ENCODE assay signal across 17 cellular contexts in the genomic region with DNA sequence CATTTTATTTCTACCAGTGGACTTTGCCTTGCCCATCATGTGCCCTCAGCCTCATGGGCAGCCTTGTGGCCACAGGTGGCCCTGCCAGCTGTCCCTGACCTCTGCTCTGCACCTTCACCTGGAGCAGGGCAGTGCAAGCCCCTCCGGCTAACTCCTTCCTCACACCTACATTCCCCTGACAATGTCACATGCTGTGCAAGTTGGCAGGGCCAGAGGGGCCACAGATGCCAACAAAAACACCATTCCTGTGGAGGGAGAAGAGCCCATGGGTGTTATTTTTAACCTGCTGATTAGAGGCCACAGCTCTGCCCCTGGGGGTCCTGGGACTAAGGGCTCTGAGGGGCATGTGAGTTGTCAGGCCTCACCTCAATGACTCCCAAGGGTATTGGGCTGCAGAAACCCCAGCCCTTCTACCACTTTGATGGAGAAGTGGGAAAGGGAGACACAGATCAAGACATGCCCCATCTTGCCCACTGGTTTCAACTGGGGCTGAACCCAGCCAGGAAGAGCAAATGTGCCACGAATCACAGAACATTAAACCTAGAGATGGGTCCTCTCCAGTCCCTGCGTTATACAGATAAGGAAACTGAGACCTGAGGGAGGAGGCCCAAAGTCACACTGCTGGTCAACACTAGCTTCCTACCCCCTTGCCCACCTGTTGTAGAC.
DNase-seq lines count a peak whose midpoint lies in the region; ATAC-seq and TF ChIP-seq lines count a peak whose summit lies in the region.
"Had no signal": no experiment of that assay in that cellular context is flagged by ENCODE, and none has a peak within 500 bp of the region (broad histone marks: within the 10 kb centered on the region; RNA-seq: fewer than 3 reads in every experiment).

No MANE protein-coding gene starts in this region.

- H4K12ac ChIP-seq in trophoblast cell (ENCODE audit: low read depth, low read length), result no peak overlapping the region

- peak overlapping the region; percentile 33 for H4K91ac ChIP-seq in trophoblast cell (ENCODE audit: low read depth, low read length)

- H3K79me2 ChIP-seq in trophoblast cell (ENCODE audit: control insufficient read depth, insufficient read depth, low read length, poor library complexity), result no peaks in the 10 kb centered on the region

- H3K4me3 Mint-ChIP-seq in CD8-positive, alpha-beta memory T cell, result no peak overlapping the region
- no peak overlapping the region for H3K4me3 Mint-ChIP-seq in activated T-helper 17 cell treated with anti-CD3 and anti-CD28 coated beads, Interleukin-2, amount 50 U/mL, for 72 hours
- no peak overlapping the region for H3K4me3 Mint-ChIP-seq in natural killer cell treated with Interleukin-12 subunit alpha and Interleukin-12 subunit beta and Interleukin-15 and Interleukin-18, amount 100 ng/mL, for 72 hours
- no peak overlapping the region for H3K4me3 Mint-ChIP-seq in naive thymus-derived CD4-positive, alpha-beta T cell
- H3K4me3 Mint-ChIP-seq: activated CD4-positive, alpha-beta memory T cell treated with anti-CD3 and anti-CD28 coated beads, Interleukin-2, amount 10 ng/mL, durations not matched to agents 7 days and 5 days; effector memory CD8-positive, alpha-beta T cell; IgD-negative memory B cell; memory B cell; nephron progenitor cell had no signal

- ATAC-seq in activated T-helper 17 cell treated with anti-CD3 and anti-CD28 coated beads, Interleukin-2, amount 50 U/mL, for 72 hours (replicated peaks), result no peak
- no peak for ATAC-seq in HG03280 (IDR thresholded peaks at IDR 0.05; ENCODE audit: unreplicated experiment)
- no peak for ATAC-seq in natural killer cell treated with Interleukin-12 subunit alpha and Interleukin-12 subunit beta and Interleukin-15 and Interleukin-18, amount 100 ng/mL, for 72 hours
- no peak for ATAC-seq in naive thymus-derived CD4-positive, alpha-beta T cell
- ATAC-seq: effector memory CD8-positive, alpha-beta T cell; Panc1 had no signal

- peak overlapping the region; percentile 41 for H2BK12ac ChIP-seq in trophoblast cell (ENCODE audit: low read length)

- H3K14ac ChIP-seq in trophoblast cell (ENCODE audit: low read length), result no peak overlapping the region

- no peak overlapping the region for H2BK120ac ChIP-seq in trophoblast cell (ENCODE audit: insufficient read depth, low read length, poor library complexity)

- no peak overlapping the region for H3K23ac ChIP-seq in trophoblast cell (ENCODE audit: low read length)

- POLR2A ChIA-PET in CD8-positive, alpha-beta memory T cell (lab: Charles Lee), result no interaction called here
- POLR2A ChIA-PET in naive thymus-derived CD4-positive, alpha-beta T cell (lab: Charles Lee), result no interaction called here

- peaks cover 0 to 5% (median 0%) of the 10 kb centered on the region in 3 donors for H3K4me1 Mint-ChIP-seq in CD8-positive, alpha-beta memory T cell
- peaks cover 10% of the 10 kb centered on the region for H3K4me1 Mint-ChIP-seq in activated T-helper 17 cell treated with anti-CD3 and anti-CD28 coated beads, Interleukin-2, amount 50 U/mL, for 72 hours
- H3K4me1 Mint-ChIP-seq in natural killer cell treated with Interleukin-12 subunit alpha and Interleukin-12 subunit beta and Interleukin-15 and Interleukin-18, amount 100 ng/mL, for 72 hours (ENCODE audit: low read depth in 2 of 2), result peaks cover 24 to 38% of the 10 kb centered on the region in 2 donors
- H3K4me1 Mint-ChIP-seq in naive thymus-derived CD4-positive, alpha-beta T cell, result peaks cover 0 to 40% (median 0%) of the 10 kb centered on the region in 7 donors

- H3K27ac ChIP-seq in CD8-positive, alpha-beta memory T cell (ENCODE audit: low read depth, low read length), result peak overlapping the region; percentile 31
- H3K27ac ChIP-seq in esophagus squamous epithelium (peak overlapping the region in 3 of 4 donors; percentile 11 to 90 (median 21)), trophoblast cell (ENCODE audit: low read depth, low read length) (no peak overlapping the region)
- no peak overlapping the region for H3K27ac ChIP-seq in naive thymus-derived CD4-positive, alpha-beta T cell (ENCODE audit: low read depth, low read length)
- H3K27ac ChIP-seq: VCaP had no signal

- no peak for DNase-seq in CD8-positive, alpha-beta memory T cell
- DNase-seq in esophagus squamous epithelium (lab: John Stamatoyannopoulos, UW) (no peak), trophoblast cell (no peak)
- DNase-seq in stimulated activated naive CD4-positive, alpha-beta T cell treated with Interleukin-2 at 50 U/mL for 16 hours (lab: John Stamatoyannopoulos, UW), result no peak
- no peak for DNase-seq in natural killer cell treated with Interleukin-12 subunit alpha and Interleukin-12 subunit beta and Interleukin-15 and Interleukin-18, amount 100 ng/mL, for 72 hours (ENCODE audit: low spot score)
- DNase-seq in naive thymus-derived CD4-positive, alpha-beta T cell, result no peak
- DNase-seq: central memory CD4-positive, alpha-beta T cell; effector memory CD8-positive, alpha-beta T cell; NCI-H2081 treated with DMSO at 0.1 percent for 48 hours had no signal

- TF ChIP-seq POLR2A in esophagus squamous epithelium (IDR thresholded peaks at IDR 0.05), result no peak

- H3K36me3 ChIP-seq in CD8-positive, alpha-beta memory T cell (ENCODE audit: insufficient read depth, low read length), result no peaks in the 10 kb centered on the region
- H3K36me3 ChIP-seq in esophagus squamous epithelium, result no peaks in the 10 kb centered on the region
- no peaks in the 10 kb centered on the region for H3K36me3 ChIP-seq in trophoblast cell (ENCODE audit: control insufficient read depth in 1 of 2, insufficient read depth in 2 of 2, low read length in 2 of 2)
- H3K36me3 ChIP-seq in naive thymus-derived CD4-positive, alpha-beta T cell (ENCODE audit: control insufficient read depth in 2 of 3, insufficient read depth in 3 of 3, low read length in 3 of 3), result no peaks in the 10 kb centered on the region

- TF ChIP-seq CTCF in esophagus squamous epithelium (IDR thresholded peaks at IDR 0.05), result no peak

- H3K27ac Mint-ChIP-seq in CD8-positive, alpha-beta memory T cell, result peak overlapping the region in 1 of 8 donors; percentile 63
- H3K27ac Mint-ChIP-seq in activated T-helper 17 cell treated with anti-CD3 and anti-CD28 coated beads, Interleukin-2, amount 50 U/mL, for 72 hours, result peak overlapping the region; percentile 48
- H3K27ac Mint-ChIP-seq in natural killer cell treated with Interleukin-12 subunit alpha and Interleukin-12 subunit beta and Interleukin-15 and Interleukin-18, amount 100 ng/mL, for 72 hours, result no peak overlapping the region
- no peak overlapping the region for H3K27ac Mint-ChIP-seq in naive thymus-derived CD4-positive, alpha-beta T cell
- H3K27ac Mint-ChIP-seq: activated CD4-positive, alpha-beta memory T cell treated with anti-CD3 and anti-CD28 coated beads, Interleukin-2, amount 10 ng/mL, durations not matched to agents 7 days and 5 days; IgD-negative memory B cell; memory B cell; nephron progenitor cell had no signal

- no peak overlapping the region for H4K8ac ChIP-seq in trophoblast cell (ENCODE audit: low read depth, low read length)

- peaks cover 32% of the 10 kb centered on the region for H3K79me1 ChIP-seq in trophoblast cell (ENCODE audit: low read length)

- no peak overlapping the region for H2BK5ac ChIP-seq in trophoblast cell (ENCODE audit: low read depth, low read length, poor library complexity)

- CTCF ChIA-PET in CD8-positive, alpha-beta memory T cell (lab: Charles Lee), result interaction anchor here (1.0 to 1.2 kb wide), 2 partner anchors 11 to 16 kb away, joined by 3 read pairs; no protein-coding TSS in a partner anchor
- CTCF ChIA-PET in naive thymus-derived CD4-positive, alpha-beta T cell (lab: Charles Lee), result interaction anchor here (0.6 to 1.3 kb wide), 2 partner anchors 17 to 455 kb away, joined by 3 to 4 read pairs; no protein-coding TSS in a partner anchor

- H3K4me1 ChIP-seq in CD8-positive, alpha-beta memory T cell (ENCODE audit: insufficient read depth, low read length), result no peaks in the 10 kb centered on the region
- H3K4me1 ChIP-seq in esophagus squamous epithelium, result peaks cover 45 to 87% (median 68%) of the 10 kb centered on the region in 3 donors
- H3K4me1 ChIP-seq in trophoblast cell (ENCODE audit: control insufficient read depth in 1 of 2, insufficient read depth in 2 of 2, low read length in 2 of 2), result peaks cover 38 to 43% of the 10 kb centered on the region in 2 experiments
- no peaks in the 10 kb centered on the region for H3K4me1 ChIP-seq in naive thymus-derived CD4-positive, alpha-beta T cell (ENCODE audit: control insufficient read depth in 2 of 2, insufficient read depth in 2 of 2, low read length in 2 of 2)

- H3K18ac ChIP-seq in trophoblast cell (ENCODE audit: low read length), result peak overlapping the region; percentile 17

- H3K27me3 Mint-ChIP-seq in CD8-positive, alpha-beta memory T cell, result peaks cover 2 to 22% of the 10 kb centered on the region in 2 donors
- peaks cover 3% of the 10 kb centered on the region for H3K27me3 Mint-ChIP-seq in activated T-helper 17 cell treated with anti-CD3 and anti-CD28 coated beads, Interleukin-2, amount 50 U/mL, for 72 hours
- peaks cover 0 to 3% of the 10 kb centered on the region in 2 donors for H3K27me3 Mint-ChIP-seq in natural killer cell treated with Interleukin-12 subunit alpha and Interleukin-12 subunit beta and Interleukin-15 and Interleukin-18, amount 100 ng/mL, for 72 hours
- H3K27me3 Mint-ChIP-seq in naive thymus-derived CD4-positive, alpha-beta T cell, result peaks cover 0 to 10% (median 5%) of the 10 kb centered on the region in 5 donors

- peaks cover 0 to 3% (median 0%) of the 10 kb centered on the region in 5 donors for H3K9me3 Mint-ChIP-seq in CD8-positive, alpha-beta memory T cell
- H3K9me3 Mint-ChIP-seq in activated T-helper 17 cell treated with anti-CD3 and anti-CD28 coated beads, Interleukin-2, amount 50 U/mL, for 72 hours, result no peaks in the 10 kb centered on the region
- no peaks in the 10 kb centered on the region for H3K9me3 Mint-ChIP-seq in natural killer cell treated with Interleukin-12 subunit alpha and Interleukin-12 subunit beta and Interleukin-15 and Interleukin-18, amount 100 ng/mL, for 72 hours
- peaks cover 0 to 8% (median 3%) of the 10 kb centered on the region in 11 donors for H3K9me3 Mint-ChIP-seq in naive thymus-derived CD4-positive, alpha-beta T cell
- H3K9me3 Mint-ChIP-seq: activated CD4-positive, alpha-beta memory T cell treated with anti-CD3 and anti-CD28 coated beads, Interleukin-2, amount 10 ng/mL, durations not matched to agents 7 days and 5 days; effector memory CD8-positive, alpha-beta T cell had no signal

- no peak overlapping the region for H3K4me3 ChIP-seq in CD8-positive, alpha-beta memory T cell (ENCODE audit: low read length)
- H3K4me3 ChIP-seq in esophagus squamous epithelium (no peak overlapping the region), trophoblast cell (ENCODE audit: low read depth, low read length) (no peak overlapping the region)
- H3K4me3 ChIP-seq in naive thymus-derived CD4-positive, alpha-beta T cell (ENCODE audit: low read length), result no peak overlapping the region

- H2AK5ac ChIP-seq in trophoblast cell (ENCODE audit: low read length), result peak overlapping the region; percentile 22

- H3K27me3 ChIP-seq in CD8-positive, alpha-beta memory T cell (ENCODE audit: insufficient read depth, low read length, poor library complexity, severe bottlenecking), result no peaks in the 10 kb centered on the region
- H3K27me3 ChIP-seq in esophagus squamous epithelium (no peaks in the 10 kb centered on the region), trophoblast cell (ENCODE audit: insufficient read depth, low read length) (no peaks in the 10 kb centered on the region)
- H3K27me3 ChIP-seq in naive thymus-derived CD4-positive, alpha-beta T cell (ENCODE audit: control insufficient read depth in 2 of 2, insufficient read depth in 2 of 2, low read length in 2 of 2), result no peaks in the 10 kb centered on the region

- intact Hi-C loops in esophagus squamous epithelium (cut with DNase I), result no loop called here
- intact Hi-C loops in naive thymus-derived CD4-positive, alpha-beta T cell (cut with micrococcal nuclease), result no loop called here

- no peak overlapping the region for H3K9ac ChIP-seq in trophoblast cell (ENCODE audit: low read length)

- H2AFZ ChIP-seq in trophoblast cell (ENCODE audit: insufficient read depth, low read length, poor library complexity), result no peak overlapping the region

- H3K36me3 Mint-ChIP-seq in CD8-positive, alpha-beta memory T cell, result no peaks in the 10 kb centered on the region
- no peaks in the 10 kb centered on the region for H3K36me3 Mint-ChIP-seq in activated T-helper 17 cell treated with anti-CD3 and anti-CD28 coated beads, Interleukin-2, amount 50 U/mL, for 72 hours (ENCODE audit: low read depth)
- H3K36me3 Mint-ChIP-seq in natural killer cell treated with Interleukin-12 subunit alpha and Interleukin-12 subunit beta and Interleukin-15 and Interleukin-18, amount 100 ng/mL, for 72 hours, result no peaks in the 10 kb centered on the region
- peaks cover 0 to 7% (median 0%) of the 10 kb centered on the region in 5 donors for H3K36me3 Mint-ChIP-seq in naive thymus-derived CD4-positive, alpha-beta T cell
- H3K36me3 Mint-ChIP-seq: IgD-negative memory B cell had no signal

- WGBS in esophagus squamous epithelium, 2 donors, result 20 to 92% methylated on average over 1 to 2 of the region's 3 CpGs
- no CpG with 5 or more reads among the region's 3 CpGs for WGBS in trophoblast cell (ENCODE audit: extremely low coverage, insufficient coverage, insufficient read length)

- H3K4me2 ChIP-seq in trophoblast cell (ENCODE audit: low read length), result no peak overlapping the region

- no peak overlapping the region for H3K4ac ChIP-seq in trophoblast cell (ENCODE audit: low read depth, low read length)

- H3K9me3 ChIP-seq in CD8-positive, alpha-beta memory T cell (ENCODE audit: low read length), result no peaks in the 10 kb centered on the region
- H3K9me3 ChIP-seq in esophagus squamous epithelium (peaks cover 0 to 8% (median 0%) of the 10 kb centered on the region in 3 donors), trophoblast cell (ENCODE audit: insufficient read depth, low read depth, low read length) (peaks cover 1% of the 10 kb centered on the region)
- peaks cover 0 to 10% (median 0%) of the 10 kb centered on the region in 3 experiments for H3K9me3 ChIP-seq in naive thymus-derived CD4-positive, alpha-beta T cell (ENCODE audit: control insufficient read depth in 2 of 3, low read length in 3 of 3)

Comparison
In these comparisons a context has a peak if more than half of its experiments do, and no peak if none do; other contexts are left out.
1. H3K27ac ChIP-seq: peak in CD8-positive, alpha-beta memory T cell (single experiment) and esophagus squamous epithelium (3 of 4); none in trophoblast cell (single experiment) and naive thymus-derived CD4-positive, alpha-beta T cell (single experiment).